Comparison of ENCODE assay signal across 9 cellular contexts in genomic region chr2:44974064-44974715, GRCh38. TPM values are rescaled to one million over a fixed set of nuclear protein-coding genes. Genes with fewer than 3 reads are reported as not detected.
A peak's percentile ranks its signal among the peaks of the same experiment; 100 is the strongest.
DNase-seq lines count a peak whose midpoint lies in the region; ATAC-seq and TF ChIP-seq lines count a peak whose summit lies in the region.
"Had no signal": no experiment of that assay in that cellular context is flagged by ENCODE, and none has a peak within 500 bp of the region (broad histone marks: within the 10 kb centered on the region; RNA-seq: fewer than 3 reads in every experiment).

No MANE protein-coding gene starts in this region.

- H3K27ac ChIP-seq in heart right ventricle, result no peak overlapping the region
- no peak overlapping the region for H3K27ac ChIP-seq in neuronal stem cell (replicated peaks; ENCODE audit: low read length)
- H3K27ac ChIP-seq in CD4-positive, alpha-beta T cell (ENCODE audit: low read depth, low read length), result no peak overlapping the region
- H3K27ac ChIP-seq: adrenal gland had no signal

- H3K36me3 Mint-ChIP-seq in CD4-positive, alpha-beta T cell (ENCODE audit: low read depth), result no peaks in the 10 kb centered on the region

- H3K4me1 Mint-ChIP-seq in CD4-positive, alpha-beta T cell (ENCODE audit: low read depth), result no peaks in the 10 kb centered on the region

- TF ChIP-seq CTCF in heart right ventricle (IDR thresholded peaks at IDR 0.05), result peak in 7 of 9 donors; percentile 21 to 49 (median 34)
- TF ChIP-seq CTCF in CD4-positive, alpha-beta T cell (IDR thresholded peaks at IDR 0.05), result no peak

- H3K27me3 Mint-ChIP-seq in CD4-positive, alpha-beta T cell, result peaks cover 32% of the 10 kb centered on the region

- H2BK12ac ChIP-seq in neuronal stem cell (ENCODE audit: low read length), result no peak overlapping the region

- CTCF ChIA-PET in CD4-positive, alpha-beta T cell (lab: Charles Lee), result no interaction called here

- peaks cover 0 to 76% (median 64%) of the 10 kb centered on the region in 7 donors for H3K27me3 ChIP-seq in heart right ventricle
- peaks cover 7% of the 10 kb centered on the region for H3K27me3 ChIP-seq in adipocyte (replicated peaks; ENCODE audit: control insufficient read depth, insufficient read depth, low read length)
- peaks cover 0 to 7% (median 0%) of the 10 kb centered on the region in 3 experiments for H3K27me3 ChIP-seq in neuronal stem cell (ENCODE audit: control insufficient read depth in 3 of 3, insufficient read depth in 3 of 3, low read depth in 1 of 3, low read length in 3 of 3)
- H3K27me3 ChIP-seq in CD4-positive, alpha-beta T cell (ENCODE audit: control insufficient read depth, insufficient read depth, low read length), result no peaks in the 10 kb centered on the region

- no peak overlapping the region for H4K8ac ChIP-seq in neuronal stem cell (ENCODE audit: low read depth, low read length)

- H3K4me3 ChIP-seq in heart right ventricle (no peak overlapping the region), adipocyte (ENCODE audit: low read length) (no peak overlapping the region), neuronal stem cell (ENCODE audit: low read length in 2 of 2) (no peak overlapping the region)
- H3K4me3 ChIP-seq: adrenal gland had no signal

- intact Hi-C loops in heart right ventricle (cut with DNase I) (no loop called here), Right ventricle myocardium inferior (cut with DNase I) (no loop called here)
- intact Hi-C loops in CD4-positive, alpha-beta T cell (cut with DNase I, micrococcal nuclease), result no loop called here

- ATAC-seq in heart right ventricle, result no peak
- no peak for ATAC-seq in Right ventricle myocardium inferior
- no peak for ATAC-seq in GM18870 (IDR thresholded peaks at IDR 0.05; ENCODE audit: unreplicated experiment)
- no peak for ATAC-seq in CD4-positive, alpha-beta T cell (ENCODE audit: poor library complexity)

- no peaks in the 10 kb centered on the region for H3K36me3 ChIP-seq in heart right ventricle
- H3K36me3 ChIP-seq in adipocyte (ENCODE audit: control insufficient read depth, insufficient read depth, low read length, severe bottlenecking), result no peaks in the 10 kb centered on the region
- H3K36me3 ChIP-seq in neuronal stem cell (replicated peaks in 1 of 2; ENCODE audit: control insufficient read depth in 2 of 2, insufficient read depth in 2 of 2, low read length in 2 of 2), result peaks cover 0 to 3% of the 10 kb centered on the region in 2 donors
- H3K36me3 ChIP-seq: adrenal gland had no signal

- no peak overlapping the region for H4K91ac ChIP-seq in neuronal stem cell (ENCODE audit: low read depth, low read length, poor library complexity)

- H3K9ac ChIP-seq in adipocyte (ENCODE audit: low read length) (no peak overlapping the region), neuronal stem cell (ENCODE audit: low read depth, low read length, poor library complexity) (no peak overlapping the region)

- H3K9me3 ChIP-seq in heart right ventricle (no peaks in the 10 kb centered on the region), adipocyte (ENCODE audit: control insufficient read depth, low read length) (no peaks in the 10 kb centered on the region), neuronal stem cell (replicated peaks in 1 of 2; ENCODE audit: control insufficient read depth in 2 of 2, insufficient read depth in 1 of 2, low read depth in 1 of 2, low read length in 2 of 2) (no peaks in the 10 kb centered on the region)
- H3K9me3 ChIP-seq in CD4-positive, alpha-beta T cell (ENCODE audit: control insufficient read depth, low read length), result no peaks in the 10 kb centered on the region
- H3K9me3 ChIP-seq: adrenal gland had no signal

- no peak overlapping the region for H3K4me2 ChIP-seq in neuronal stem cell (ENCODE audit: insufficient read depth, low read length, poor library complexity, severe bottlenecking)

- H3K4ac ChIP-seq in neuronal stem cell (ENCODE audit: low read length), result no peak overlapping the region

- H3K14ac ChIP-seq in neuronal stem cell (ENCODE audit: low read length), result no peak overlapping the region

- POLR2A ChIA-PET in CD4-positive, alpha-beta T cell (lab: Charles Lee), result no interaction called here

- H2BK5ac ChIP-seq in neuronal stem cell (ENCODE audit: low read length), result no peak overlapping the region

- no peak overlapping the region for H3K18ac ChIP-seq in neuronal stem cell (ENCODE audit: low read length)

- H3K9me3 Mint-ChIP-seq in CD4-positive, alpha-beta T cell, result no peaks in the 10 kb centered on the region

- 50 to 56% methylated on average over 6 of the region's 6 CpGs for WGBS in heart right ventricle, 2 donors
- no CpG with 5 or more reads among the region's 6 CpGs for WGBS in neuronal stem cell (ENCODE audit: extremely low coverage in 2 of 2, insufficient read length in 2 of 2, insufficient replicate concordance in 1 of 2), 2 donors

- no peak overlapping the region for H2BK120ac ChIP-seq in neuronal stem cell (ENCODE audit: low read depth, low read length)

- H3K27ac Mint-ChIP-seq in CD4-positive, alpha-beta T cell, result no peak overlapping the region

- no peak overlapping the region for H3K23ac ChIP-seq in neuronal stem cell (ENCODE audit: low read depth, low read length, poor library complexity)

- H3K4me1 ChIP-seq in heart right ventricle (no peaks in the 10 kb centered on the region), adipocyte (ENCODE audit: control insufficient read depth, insufficient read depth, low read length) (peaks cover 4% of the 10 kb centered on the region), neuronal stem cell (ENCODE audit: control insufficient read depth in 2 of 2, insufficient read depth in 1 of 2, low read depth in 1 of 2, low read length in 2 of 2) (peaks cover 0 to 28% of the 10 kb centered on the region in 2 donors)
- H3K4me1 ChIP-seq: adrenal gland had no signal

- H3K79me1 ChIP-seq in neuronal stem cell (ENCODE audit: low read depth, low read length), result no peaks in the 10 kb centered on the region

- no peak overlapping the region for H3K4me3 Mint-ChIP-seq in CD4-positive, alpha-beta T cell

- H2AFZ ChIP-seq in neuronal stem cell (ENCODE audit: low read length), result no peak overlapping the region

- no peak overlapping the region for H2AK5ac ChIP-seq in neuronal stem cell (ENCODE audit: low read depth, low read length)

- H2BK15ac ChIP-seq in neuronal stem cell (ENCODE audit: low read length), result no peak overlapping the region

- no peak for DNase-seq in heart right ventricle
- no peak for DNase-seq in Right ventricle myocardium inferior (ENCODE audit: missing footprints)
- peak; percentile 54 to 67 for DNase-seq in NCI-H1930 (lab: John Stamatoyannopoulos, UW)
- DNase-seq in adipocyte (ENCODE audit: low read depth), result peak; percentile 52
- DNase-seq in neuronal stem cell (ENCODE audit: low spot score), result peak; percentile 75
- no peak for DNase-seq in amniotic stem cell (lab: John Stamatoyannopoulos, UW)
- no peak for DNase-seq in CD4-positive, alpha-beta T cell

RNA-seq across cellular contexts. Expression of gene SIX3, which starts 32.7 kb away (rescaled TPM):
- total RNA-seq in heart right ventricle, result not detected
- not detected for polyA plus RNA-seq in heart right ventricle
- not detected for total RNA-seq in Right ventricle myocardium inferior
- polyA plus RNA-seq in neuronal stem cell (2013, experiment 1 of 2), result 171 TPM
- 176 TPM for polyA plus RNA-seq in neuronal stem cell (2013, experiment 2 of 2)
- total RNA-seq in CD4-positive, alpha-beta T cell, result not detected
- total RNA-seq: adrenal gland had no signal
- polyA plus RNA-seq: adrenal gland had no signal

RNA-seq across cellular contexts. Expression of gene SIX2, which starts 35.1 kb away (rescaled TPM):
- under 1 TPM; 0.17 to 0.58 (median 0.37) TPM for total RNA-seq in heart right ventricle
- 1 to 10 TPM; 1.1 to 1.9 TPM for polyA plus RNA-seq in heart right ventricle
- 0.65 TPM for total RNA-seq in Right ventricle myocardium inferior
- 0.15 TPM for polyA plus RNA-seq in neuronal stem cell (2013, experiment 1 of 2)
- 0.22 TPM for polyA plus RNA-seq in neuronal stem cell (2013, experiment 2 of 2)
- not detected for total RNA-seq in CD4-positive, alpha-beta T cell

Comparison
In these comparisons a context has a peak if more than half of its experiments do, and no peak if none do; other contexts are left out.
1. DNase-seq: peak in NCI-H1930 (2 of 2), adipocyte (single experiment) and neuronal stem cell (single experiment); none in heart right ventricle (0 of 2), Right ventricle myocardium inferior (single experiment), amniotic stem cell (single experiment) and CD4-positive, alpha-beta T cell (0 of 10).